ENCODE assay signal across 19 cellular contexts in the genomic region with DNA sequence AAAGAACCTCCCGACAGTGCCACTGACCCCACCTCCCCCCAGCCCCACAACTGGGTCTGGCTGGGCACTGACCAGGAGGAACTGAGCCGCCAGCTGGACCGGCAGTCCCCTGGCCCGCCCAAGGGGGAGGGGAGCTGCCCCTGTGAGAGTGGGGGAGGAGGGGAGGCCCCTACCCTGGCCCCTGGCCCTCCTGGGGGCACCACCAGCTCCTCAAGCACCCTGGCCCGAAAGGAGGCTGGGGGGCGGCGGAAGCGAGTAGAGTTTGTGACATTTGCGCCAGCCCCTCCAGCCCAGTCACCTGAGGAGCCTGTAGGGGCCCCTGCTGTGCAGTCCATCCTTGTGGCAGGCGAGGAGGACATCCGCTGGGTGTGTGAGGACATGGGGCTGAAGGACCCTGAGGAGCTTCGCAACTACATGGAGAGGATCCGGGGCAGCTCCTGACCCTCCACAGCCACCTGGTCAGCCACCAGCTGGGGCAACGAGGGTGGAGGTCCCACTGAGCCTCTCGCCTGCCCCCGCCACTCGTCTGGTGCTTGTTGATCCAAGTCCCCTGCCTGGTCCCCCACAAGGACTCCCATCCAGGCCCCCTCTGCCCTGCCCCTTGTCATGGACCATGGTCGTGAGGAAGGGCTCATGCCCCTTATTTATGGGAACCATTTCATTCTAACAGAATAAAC. TPM values are rescaled to one million over a fixed set of nuclear protein-coding genes. Genes with fewer than 3 reads are reported as not detected.
DNase-seq lines count a peak whose midpoint lies in the region; ATAC-seq, FAIRE-seq and TF ChIP-seq lines count a peak whose summit lies in the region.
"Had no signal": no experiment of that assay in that cellular context is flagged by ENCODE, and none has a peak within 500 bp of the region (broad histone marks: within the 10 kb centered on the region; RNA-seq: fewer than 3 reads in every experiment).

No MANE protein-coding gene starts in this region.

- H3K9me3 ChIP-seq in heart right ventricle (no peaks in the 10 kb centered on the region), upper lobe of right lung (no peaks in the 10 kb centered on the region)
- H3K9me3 ChIP-seq: ovary had no signal

- no peak for FAIRE-seq in urothelium cell line (lab: Jason Lieb, UNC)
- FAIRE-seq: colon, GM19239 had no signal

- H3K4me3 Mint-ChIP-seq in memory B cell, result no peak overlapping the region
- H3K4me3 Mint-ChIP-seq: activated naive CD8-positive, alpha-beta T cell treated with anti-CD3 and anti-CD28 coated beads, Interleukin-2, amount 10 ng/mL, durations not matched to agents 7 days and 5 days; activated T-helper 17 cell treated with anti-CD3 and anti-CD28 coated beads, Interleukin-2, amount 50 U/mL, for 72 hours; endodermal cell; stimulated activated naive CD8-positive, alpha-beta T cell treated with anti-CD3 and anti-CD28 coated beads, Interleukin-15, amount 100 ng/mL, for 72 hours had no signal

- H3K27ac ChIP-seq in heart right ventricle (peak overlapping the region; percentile 46 to 77 (median 74)), upper lobe of right lung (peak overlapping the region; percentile 63)
- H3K27ac ChIP-seq: ovary had no signal

- intact Hi-C loops in heart right ventricle (cut with DNase I), result no loop called here
- intact Hi-C loops in Right ventricle myocardium superior (cut with DNase I), result no loop called here
- intact Hi-C loops in upper lobe of right lung (cut with DNase I), result no loop called here

- TF ChIP-seq CTCF in heart right ventricle (IDR thresholded peaks at IDR 0.05) (no peak), upper lobe of right lung (IDR thresholded peaks at IDR 0.05) (no peak)

- H3K9me3 Mint-ChIP-seq in memory B cell, result no peaks in the 10 kb centered on the region
- H3K9me3 Mint-ChIP-seq: activated naive CD8-positive, alpha-beta T cell treated with anti-CD3 and anti-CD28 coated beads, Interleukin-2, amount 10 ng/mL, durations not matched to agents 7 days and 5 days; activated T-helper 17 cell treated with anti-CD3 and anti-CD28 coated beads, Interleukin-2, amount 50 U/mL, for 72 hours; endodermal cell; stimulated activated naive CD8-positive, alpha-beta T cell treated with anti-CD3 and anti-CD28 coated beads, Interleukin-15, amount 100 ng/mL, for 72 hours had no signal

- WGBS in heart right ventricle, 2 donors, result 89% methylated on average over 18 of the region's 18 CpGs

- peak overlapping the region; percentile 88 for H3K27ac Mint-ChIP-seq in memory B cell
- H3K27ac Mint-ChIP-seq: activated naive CD8-positive, alpha-beta T cell treated with anti-CD3 and anti-CD28 coated beads, Interleukin-2, amount 10 ng/mL, durations not matched to agents 7 days and 5 days; activated T-helper 17 cell treated with anti-CD3 and anti-CD28 coated beads, Interleukin-2, amount 50 U/mL, for 72 hours; endodermal cell had no signal

- H3K27me3 ChIP-seq in heart right ventricle (no peaks in the 10 kb centered on the region), upper lobe of right lung (no peaks in the 10 kb centered on the region)
- H3K27me3 ChIP-seq: ovary had no signal

- no peaks in the 10 kb centered on the region for H3K27me3 Mint-ChIP-seq in memory B cell
- H3K27me3 Mint-ChIP-seq: stimulated activated naive CD8-positive, alpha-beta T cell treated with anti-CD3 and anti-CD28 coated beads, Interleukin-15, amount 100 ng/mL, for 72 hours had no signal

- H3K4me1 ChIP-seq in heart right ventricle (peaks cover 0 to 39% (median 16%) of the 10 kb centered on the region in 9 donors), upper lobe of right lung (peaks cover 12% of the 10 kb centered on the region)

- peaks cover 26% of the 10 kb centered on the region for H3K36me3 Mint-ChIP-seq in memory B cell
- H3K36me3 Mint-ChIP-seq: activated naive CD8-positive, alpha-beta T cell treated with anti-CD3 and anti-CD28 coated beads, Interleukin-2, amount 10 ng/mL, durations not matched to agents 7 days and 5 days had no signal

- no peak overlapping the region for H3K4me3 ChIP-seq in heart right ventricle
- H3K4me3 ChIP-seq in upper lobe of right lung, result no peak overlapping the region
- H3K4me3 ChIP-seq: ovary had no signal

- H3K4me1 Mint-ChIP-seq in memory B cell, result peaks cover 38% of the 10 kb centered on the region
- H3K4me1 Mint-ChIP-seq: activated T-helper 17 cell treated with anti-CD3 and anti-CD28 coated beads, Interleukin-2, amount 50 U/mL, for 72 hours; stimulated activated naive CD8-positive, alpha-beta T cell treated with anti-CD3 and anti-CD28 coated beads, Interleukin-15, amount 100 ng/mL, for 72 hours had no signal

- ATAC-seq in heart right ventricle (peak in 4 of 8 donors; percentile 3 to 20 (median 13)), Right ventricle myocardium superior (ENCODE audit: poor library complexity) (no peak), memory B cell (ENCODE audit: low read depth) (no peak), upper lobe of right lung (peak; percentile 1)
- ATAC-seq: activated T-helper 17 cell treated with anti-CD3 and anti-CD28 coated beads, Interleukin-2, amount 50 U/mL, for 72 hours had no signal

- peaks cover 0 to 55% (median 7%) of the 10 kb centered on the region in 9 donors for H3K36me3 ChIP-seq in heart right ventricle
- peaks cover 28% of the 10 kb centered on the region for H3K36me3 ChIP-seq in upper lobe of right lung
- H3K36me3 ChIP-seq: ovary had no signal

- no peak for DNase-seq in heart right ventricle
- no peak for DNase-seq in Right ventricle myocardium superior
- DNase-seq in memory B cell (ENCODE audit: low spot score in 2 of 2), result no peak
- peak; percentile 64 for DNase-seq in upper lobe of right lung
- no peak for DNase-seq in stimulated activated CD4-positive, alpha-beta T cell treated with anti-CD3 and anti-CD28 coated beads, Interleukin-15, amount 100 ng/mL, for 24 hours
- no peak for DNase-seq in urothelium cell line (ENCODE audit: low spot score)
- DNase-seq: activated CD4-positive, alpha-beta T cell treated with anti-CD3 and anti-CD28 coated beads for 48 hours; activated naive CD8-positive, alpha-beta T cell treated with anti-CD3 and anti-CD28 coated beads, Interleukin-2, amount 10 ng/mL, durations not matched to agents 7 days and 5 days; endodermal cell; NCI-H524 treated with DMSO at 0.1 percent for 48 hours; stimulated activated CD4-positive, alpha-beta T cell treated with anti-CD3 and anti-CD28 coated beads, Interleukin-2, amount 100 ng/mL, for 24 hours; stimulated activated naive CD8-positive, alpha-beta T cell treated with anti-CD3 and anti-CD28 coated beads, Interleukin-15, amount 100 ng/mL, for 72 hours had no signal

RNA-seq across cellular contexts. Expression of a gene that starts 12.3 kb away (rescaled TPM):
- total RNA-seq in heart right ventricle, result 10 to 100 TPM in 2 of 10 donors, 1 to 10 TPM in 8; 3.7 to 12.9 (median 6.5) TPM
- polyA plus RNA-seq in heart right ventricle, result 10 to 100 TPM; 10.0 to 16.4 TPM
- total RNA-seq in Right ventricle myocardium superior, result 6.5 TPM
- 18.4 TPM for total RNA-seq in upper lobe of right lung

RNA-seq across cellular contexts. Expression of a gene that starts 15.4 kb away (rescaled TPM):
- total RNA-seq in heart right ventricle (10 to 100 TPM in 9 of 10 donors, 1 to 10 TPM in 1; 9.5 to 52.4 (median 18.5) TPM), Right ventricle myocardium superior (19.1 TPM), upper lobe of right lung (139 TPM)
- 10 to 100 TPM; 21.3 to 36.9 TPM for polyA plus RNA-seq in heart right ventricle

RNA-seq across cellular contexts. Expression of a gene that starts 22.6 kb away (rescaled TPM):
- total RNA-seq in heart right ventricle, result 100 to 1,000 TPM in 2 of 10 donors, 10 to 100 TPM in 8; 78.6 to 115 (median 92.7) TPM
- 100 to 1,000 TPM in 1 of 2 donors, 10 to 100 TPM in 1; 53.3 to 121 TPM for polyA plus RNA-seq in heart right ventricle
- 82.2 TPM for total RNA-seq in Right ventricle myocardium superior
- total RNA-seq in upper lobe of right lung, result 156 TPM

RNA-seq across cellular contexts. Expression of a gene that starts 30.2 kb away (rescaled TPM):
- total RNA-seq in heart right ventricle (10 to 100 TPM; 32.0 to 49.7 (median 39.4) TPM), Right ventricle myocardium superior (34.0 TPM), upper lobe of right lung (59.8 TPM)
- 10 to 100 TPM; 50.3 to 53.0 TPM for polyA plus RNA-seq in heart right ventricle

RNA-seq across cellular contexts. Expression of a gene that starts 34.9 kb away (rescaled TPM):
- 1 to 10 TPM in 2 of 10 donors, under 1 TPM in 7, not detected in 1; 0.17 to 4.5 (median 0.46) TPM for total RNA-seq in heart right ventricle
- under 1 TPM; 0.07 to 0.12 TPM for polyA plus RNA-seq in heart right ventricle
- total RNA-seq in Right ventricle myocardium superior, result 0.08 TPM
- 3.9 TPM for total RNA-seq in upper lobe of right lung
- total RNA-seq: A172, H4 had no signal
- polyA plus RNA-seq: BJ had no signal
